15 cellular contexts compared by ENCODE assay signal in genomic region chr1:206521694-206522402, GRCh38.
"Had no signal": no experiment of that assay in that cellular context is flagged by ENCODE, and none has a peak within 500 bp of the region (broad histone marks: within the 10 kb centered on the region; RNA-seq: fewer than 3 reads in every experiment).

No MANE protein-coding gene starts in this region.

- FAIRE-seq: astrocyte had no signal

- H3K9me3 ChIP-seq: gastroesophageal sphincter, tibial artery had no signal

- H3K27me3 ChIP-seq: gastroesophageal sphincter, tibial artery had no signal

- DNase-seq: activated CD4-positive, alpha-beta memory T cell treated with anti-CD3 and anti-CD28 coated beads, Interleukin-2, amount 10 ng/mL, durations not matched to agents 7 days and 5 days; activated CD8-positive, alpha-beta memory T cell treated with anti-CD3 and anti-CD28 coated beads, Interleukin-2, amount 50 U/mL, for 48 hours; activated naive CD4-positive, alpha-beta T cell; central memory CD4-positive, alpha-beta T cell; cortex of kidney; effector CD8-positive, alpha-beta T cell; hippocampal formation; naive thymus-derived CD4-positive, alpha-beta T cell; nucleus accumbens; T-cell; T1000; tibial artery had no signal

- ATAC-seq: gastroesophageal sphincter; naive thymus-derived CD4-positive, alpha-beta T cell; stimulated activated effector memory CD8-positive, alpha-beta T cell treated with anti-CD3 and anti-CD28 coated beads, Interleukin-12 subunit alpha, Interleukin-12 subunit beta, amount 100 ng/mL, for 72 hours; T-cell had no signal

- H3K27ac ChIP-seq: gastroesophageal sphincter, tibial artery had no signal

- H3K36me3 ChIP-seq: gastroesophageal sphincter, tibial artery had no signal

- H3K4me1 ChIP-seq: gastroesophageal sphincter had no signal

- H3K4me3 ChIP-seq: gastroesophageal sphincter, tibial artery had no signal
